ENCODE assay signal across 14 cellular contexts in the genomic region with DNA sequence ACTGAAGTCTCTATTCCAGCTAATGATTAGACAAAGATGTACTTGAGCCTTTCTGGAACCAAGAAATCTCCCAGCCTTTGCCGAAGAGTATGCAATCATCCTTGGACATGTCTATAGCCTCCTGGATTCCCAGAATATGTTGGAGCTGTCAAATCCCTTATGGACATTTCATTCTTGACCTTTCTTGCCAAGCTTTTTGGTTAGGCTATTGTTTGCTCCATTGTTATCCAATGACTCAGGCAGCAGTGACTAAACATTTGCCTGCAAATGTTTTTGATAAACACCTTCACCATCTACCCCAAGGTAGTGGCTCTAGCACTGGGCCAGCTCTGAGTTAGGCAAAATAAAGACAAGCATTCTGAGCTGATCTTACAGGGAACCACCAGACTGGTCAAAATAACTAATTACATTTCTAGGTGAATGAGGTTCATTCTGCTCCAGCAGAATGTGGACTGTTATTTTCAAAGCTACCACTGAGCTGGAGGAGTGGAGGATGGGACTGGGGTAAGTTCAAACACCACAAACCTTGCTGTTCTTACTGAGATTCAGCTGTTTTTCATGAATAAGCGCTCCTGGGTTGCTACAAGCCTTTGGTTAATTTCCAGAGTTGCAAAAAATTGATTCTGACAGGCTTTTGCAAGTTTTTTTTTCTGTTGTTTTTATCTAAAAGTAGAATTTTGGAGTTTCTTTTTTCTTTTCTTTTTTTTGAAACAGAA.
A peak's percentile ranks its signal among the peaks of the same experiment; 100 is the strongest.
DNase-seq lines count a peak whose midpoint lies in the region; ATAC-seq, FAIRE-seq and TF ChIP-seq lines count a peak whose summit lies in the region.
"Had no signal": no experiment of that assay in that cellular context is flagged by ENCODE, and none has a peak within 500 bp of the region (broad histone marks: within the 10 kb centered on the region; RNA-seq: fewer than 3 reads in every experiment).

No MANE protein-coding gene starts in this region.

- ATAC-seq in esophagus mucosa, result peak; percentile 29

- FAIRE-seq in GM12891 (lab: Jason Lieb, UNC), result no peak

- peak; percentile 52 for DNase-seq in GM04504 (ENCODE audit: low read depth)
- peak; percentile 9 for DNase-seq in RKO (ENCODE audit: low spot score)
- peak; percentile 91 for DNase-seq in renal cortical epithelial cell (ENCODE audit: low read depth)
- DNase-seq in NCI-H2029 (lab: John Stamatoyannopoulos, UW), result no peak
- DNase-seq in GM12891 (ENCODE audit: insufficient read length, low spot score), result no peak
- no peak for DNase-seq in 8988T
- no peak for DNase-seq in ecto neural progenitor cell (ENCODE audit: low spot score)
- DNase-seq: activated CD8-positive, alpha-beta memory T cell treated with anti-CD3 and anti-CD28 coated beads, Interleukin-2, amount 50 U/mL, for 48 hours; head of caudate nucleus; NCI-H1930; nucleus accumbens; SJCRH30; spleen had no signal

- no peak for TF ChIP-seq POLR2A in GM12891 (IDR thresholded peaks at IDR 0.05; ENCODE audit: low read depth, low read length)

TF ChIP-seq in GM12891, 5 proteins besides CTCF, POLR2A, EP300 and RAD21:
- no peak for TF ChIP-seq PAX5 (IDR thresholded peaks at IDR 0.05; ENCODE audit: insufficient read depth, low read length, severe bottlenecking)

Comparison
In these comparisons a context has a peak if more than half of its experiments do, and no peak if none do; other contexts are left out.
1. DNase-seq: peak in GM04504 (single experiment), RKO (single experiment) and renal cortical epithelial cell (single experiment); none in NCI-H2029 (single experiment), GM12891 (single experiment), 8988T (single experiment) and ecto neural progenitor cell (single experiment).